9 cellular contexts compared by ENCODE assay signal in genomic region chr2:85439111-85439477, GRCh38. TPM values are rescaled to one million over a fixed set of nuclear protein-coding genes. Genes with fewer than 3 reads are reported as not detected.
A peak's percentile ranks its signal among the peaks of the same experiment; 100 is the strongest.
DNase-seq lines count a peak whose midpoint lies in the region; ATAC-seq and TF ChIP-seq lines count a peak whose summit lies in the region.
"Had no signal": no experiment of that assay in that cellular context is flagged by ENCODE, and none has a peak within 500 bp of the region (broad histone marks: within the 10 kb centered on the region; RNA-seq: fewer than 3 reads in every experiment).

No MANE protein-coding gene starts in this region.

- H3K27me3 ChIP-seq in NT2/D1 (ENCODE audit: insufficient read depth, insufficient read length) (no peaks in the 10 kb centered on the region), endodermal cell (ENCODE audit: control insufficient read depth, insufficient read depth, low read length, poor library complexity, severe bottlenecking) (no peaks in the 10 kb centered on the region), rectal smooth muscle tissue (ENCODE audit: control insufficient read depth, insufficient read depth, low read length) (no peaks in the 10 kb centered on the region)

- H3K4me3 ChIP-seq in NT2/D1 (ENCODE audit: insufficient read length, low read depth) (no peak overlapping the region), endodermal cell (ENCODE audit: low read length) (no peak overlapping the region), rectal smooth muscle tissue (ENCODE audit: low read length) (no peak overlapping the region)
- H3K4me3 ChIP-seq: SK-N-MC had no signal

- no peak for DNase-seq in CD14-positive monocyte (ENCODE audit: low spot score)
- no peak for DNase-seq in NT2/D1 (ENCODE audit: low read depth, low spot score)
- DNase-seq in endodermal cell: peak; percentile 44
- no peak for DNase-seq in AG08396 (ENCODE audit: low spot score)
- DNase-seq in EL: no peak

- peaks cover 56% of the 10 kb centered on the region for H3K4me1 Mint-ChIP-seq in CD14-positive monocyte
- peaks cover 17% of the 10 kb centered on the region for H3K4me1 Mint-ChIP-seq in endodermal cell

- H3K27ac ChIP-seq in endodermal cell (ENCODE audit: low read depth, low read length): no peak overlapping the region
- peak overlapping the region; percentile 94 for H3K27ac ChIP-seq in rectal smooth muscle tissue (ENCODE audit: low read depth, low read length)

- intact Hi-C loops in CD14-positive monocyte (cut with micrococcal nuclease): loop anchor here (5.0 kb wide), 2 partner anchors 58 to 98 kb away; partner anchors contain the start of gene MAT2A (in 2 of the 2)

- H3K4me1 ChIP-seq in NT2/D1 (ENCODE audit: insufficient read depth, insufficient read length) (peaks cover 22% of the 10 kb centered on the region), endodermal cell (ENCODE audit: control insufficient read depth, insufficient read depth, low read length) (peaks cover 10% of the 10 kb centered on the region), rectal smooth muscle tissue (ENCODE audit: control insufficient read depth, insufficient read depth, low read length) (peaks cover 18% of the 10 kb centered on the region)

- H3K36me3 ChIP-seq in NT2/D1 (ENCODE audit: insufficient read depth, insufficient read length, low read length): no peaks in the 10 kb centered on the region
- H3K36me3 ChIP-seq in endodermal cell (ENCODE audit: control insufficient read depth, insufficient read depth, low read length): no peaks in the 10 kb centered on the region
- no peaks in the 10 kb centered on the region for H3K36me3 ChIP-seq in rectal smooth muscle tissue (ENCODE audit: control insufficient read depth, insufficient read depth, low read length)

- 91 to 92% methylated on average over 2 to 5 of the region's 5 CpGs for WGBS in endodermal cell (ENCODE audit: insufficient coverage in 1 of 2, insufficient read length in 1 of 2), 2 experiments

- TF ChIP-seq CTCF in CD14-positive monocyte (IDR thresholded peaks at IDR 0.05): no peak
- TF ChIP-seq CTCF in endodermal cell (conservative IDR thresholded peaks at IDR 0.05): no peak

- ATAC-seq in HG03175 (IDR thresholded peaks at IDR 0.05; ENCODE audit: unreplicated experiment) (no peak), GM21515 (IDR thresholded peaks at IDR 0.05; ENCODE audit: unreplicated experiment) (no peak)

- H3K9ac ChIP-seq in NT2/D1 (ENCODE audit: insufficient read length, low read depth) (peak overlapping the region; percentile 74), endodermal cell (ENCODE audit: extremely low read depth, low read length, poor library complexity, severe bottlenecking) (no peak overlapping the region), rectal smooth muscle tissue (ENCODE audit: low read length) (no peak overlapping the region)

- H3K36me3 Mint-ChIP-seq in CD14-positive monocyte: no peaks in the 10 kb centered on the region
- H3K36me3 Mint-ChIP-seq in endodermal cell (ENCODE audit: low read depth): no peaks in the 10 kb centered on the region

- H3K27me3 Mint-ChIP-seq in CD14-positive monocyte (ENCODE audit: low read depth in 3 of 3) (peaks cover 0 to 7% (median 5%) of the 10 kb centered on the region in 3 donors), endodermal cell (ENCODE audit: insufficient read depth) (no peaks in the 10 kb centered on the region)

- no peaks in the 10 kb centered on the region for H3K9me3 Mint-ChIP-seq in CD14-positive monocyte
- H3K9me3 Mint-ChIP-seq in endodermal cell: no peaks in the 10 kb centered on the region

- H3K9me3 ChIP-seq in NT2/D1 (ENCODE audit: insufficient read depth, low read length): no peaks in the 10 kb centered on the region
- H3K9me3 ChIP-seq in endodermal cell (ENCODE audit: control insufficient read depth, low read length): no peaks in the 10 kb centered on the region

- peak overlapping the region; percentile 98 to 100 (median 99) for H3K27ac Mint-ChIP-seq in CD14-positive monocyte
- H3K27ac Mint-ChIP-seq in endodermal cell: peak overlapping the region; percentile 58

- H3K4me3 Mint-ChIP-seq in CD14-positive monocyte: no peak overlapping the region
- no peak overlapping the region for H3K4me3 Mint-ChIP-seq in endodermal cell

RNA-seq across cellular contexts. Expression of gene SH2D6, which starts 20.6 kb away (rescaled TPM):
- polyA plus RNA-seq in CD14-positive monocyte: not detected
- 1 to 10 TPM in 1 of 2 donors, under 1 TPM in 1; 0.68 to 1.1 TPM for total RNA-seq in endodermal cell
- 0.28 TPM for polyA plus RNA-seq in endodermal cell (2013, experiment 1 of 2)
- polyA plus RNA-seq in endodermal cell (2013, experiment 2 of 2): 0.70 TPM

RNA-seq across cellular contexts. Expression of gene CAPG, which starts 28.9 kb away (rescaled TPM):
- 100 to 1,000 TPM; 631 to 847 TPM for polyA plus RNA-seq in CD14-positive monocyte
- total RNA-seq in endodermal cell: 100 to 1,000 TPM; 104 to 119 TPM
- 30.9 TPM for polyA plus RNA-seq in endodermal cell (2013, experiment 1 of 2)
- 30.1 TPM for polyA plus RNA-seq in endodermal cell (2013, experiment 2 of 2)
